Comparison of ENCODE assay signal across 28 cellular contexts in genomic region chr11:68694404-68695297, GRCh38. TPM values are rescaled to one million over a fixed set of nuclear protein-coding genes. Genes with fewer than 3 reads are reported as not detected.
A peak's percentile ranks its signal among the peaks of the same experiment; 100 is the strongest.
DNase-seq lines count a peak whose midpoint lies in the region; ATAC-seq and TF ChIP-seq lines count a peak whose summit lies in the region.
"Had no signal": no experiment of that assay in that cellular context is flagged by ENCODE, and none has a peak within 500 bp of the region (broad histone marks: within the 10 kb centered on the region; RNA-seq: fewer than 3 reads in every experiment).

No MANE protein-coding gene starts in this region.

- H3K27ac Mint-ChIP-seq in GM23338: peak overlapping the region; percentile 86
- peak overlapping the region; percentile 55 for H3K27ac Mint-ChIP-seq in endodermal cell

- H4K20me1 ChIP-seq in GM23338 (replicated peaks; ENCODE audit: insufficient read depth): no peaks in the 10 kb centered on the region

- H3K36me3 Mint-ChIP-seq in GM23338 (ENCODE audit: low read depth): peaks cover 25% of the 10 kb centered on the region
- H3K36me3 Mint-ChIP-seq in endodermal cell (ENCODE audit: low read depth): peaks cover 8% of the 10 kb centered on the region

- H3K27me3 ChIP-seq in GM23338 (ENCODE audit: insufficient read depth) (no peaks in the 10 kb centered on the region), endodermal cell (ENCODE audit: control insufficient read depth, insufficient read depth, low read length, poor library complexity, severe bottlenecking) (no peaks in the 10 kb centered on the region), iPS-20b (ENCODE audit: insufficient read depth, low read length) (no peaks in the 10 kb centered on the region), brain microvascular endothelial cell (replicated peaks) (peaks cover 16% of the 10 kb centered on the region)
- H3K27me3 ChIP-seq: BE2C had no signal

- TF ChIP-seq CTCF in GM23338 (conservative IDR thresholded peaks at IDR 0.05; ENCODE audit: low read depth in 2 of 2) (no peak), endodermal cell (conservative IDR thresholded peaks at IDR 0.05) (no peak), brain microvascular endothelial cell (IDR thresholded peaks at IDR 0.05; ENCODE audit: low read depth, low read length, missing control alignments) (no peak)

- H3K9me3 ChIP-seq in endodermal cell (ENCODE audit: control insufficient read depth, low read length) (peaks cover 13% of the 10 kb centered on the region), iPS-20b (ENCODE audit: insufficient read depth, low read depth, low read length) (no peaks in the 10 kb centered on the region; the same call in none of the 2 replicates)
- H3K9me3 ChIP-seq: BE2C had no signal

- in situ Hi-C loops in brain microvascular endothelial cell (cut with HindIII; ENCODE audit: low pct_ligation_motif_present, low sequenced_read_pairs): no loop called here

- H3K27ac ChIP-seq in GM23338 (ENCODE audit: low read depth): peak overlapping the region; percentile 73
- H3K27ac ChIP-seq in endodermal cell (ENCODE audit: low read depth, low read length): no peak overlapping the region
- no peak overlapping the region for H3K27ac ChIP-seq in iPS-20b (ENCODE audit: low read length)
- no peak overlapping the region for H3K27ac ChIP-seq in brain microvascular endothelial cell
- H3K27ac ChIP-seq: GM23248, KMS-11, RWPE1 had no signal

- H3K9ac ChIP-seq in endodermal cell (ENCODE audit: extremely low read depth, low read length, poor library complexity, severe bottlenecking) (no peak overlapping the region), iPS-20b (ENCODE audit: low read depth, low read length) (peak overlapping the region; percentile 54; the same call in 1 of the 2 replicates)
- H3K9ac ChIP-seq: GM23248, KMS-11 had no signal

- H3K4me1 Mint-ChIP-seq in GM23338 (peaks cover 47% of the 10 kb centered on the region), endodermal cell (peaks cover 19% of the 10 kb centered on the region)

- peak overlapping the region; percentile 1; the same call in 1 of the 2 replicates for H3K4me3 ChIP-seq in GM23338
- no peak overlapping the region for H3K4me3 ChIP-seq in endodermal cell (ENCODE audit: low read length)
- H3K4me3 ChIP-seq in iPS-20b (ENCODE audit: low read length): peak overlapping the region; percentile 60
- H3K4me3 ChIP-seq in brain microvascular endothelial cell (ENCODE audit: low read depth, low read length): no peak overlapping the region
- H3K4me3 ChIP-seq: GM23248 had no signal

- H2AFZ ChIP-seq in GM23338: no peak overlapping the region
- H2AFZ ChIP-seq: GM23248 had no signal

- H3K9me3 Mint-ChIP-seq in GM23338 (peaks cover 14% of the 10 kb centered on the region; the same call in 2 of the 3 replicates), endodermal cell (peaks cover 23% of the 10 kb centered on the region)

- H3K9me2 ChIP-seq in GM23338 (ENCODE audit: insufficient read depth): 0 out of 2 replicates have a peak, but pooled peaks cover under 1% of the 10 kb centered on the region

- H3K36me3 ChIP-seq in GM23338 (ENCODE audit: insufficient read depth): no peaks in the 10 kb centered on the region
- peaks cover 12% of the 10 kb centered on the region for H3K36me3 ChIP-seq in endodermal cell (ENCODE audit: control insufficient read depth, insufficient read depth, low read length)
- H3K36me3 ChIP-seq in iPS-20b (ENCODE audit: insufficient read depth, low read depth, low read length): peaks cover 4% of the 10 kb centered on the region
- H3K36me3 ChIP-seq in brain microvascular endothelial cell (replicated peaks): no peaks in the 10 kb centered on the region

- no peaks in the 10 kb centered on the region for H3K79me2 ChIP-seq in GM23338 (replicated peaks; ENCODE audit: insufficient read depth)

- peak overlapping the region; percentile 35 for H3K4me3 Mint-ChIP-seq in GM23338
- no peak overlapping the region for H3K4me3 Mint-ChIP-seq in endodermal cell
- H3K4me3 Mint-ChIP-seq: IgD-negative memory B cell had no signal

- DNase-seq in GM23338 (ENCODE audit: low spot score) (peak; percentile 80), MV-4-11 (lab: John Stamatoyannopoulos, UW) (peak; percentile 16), endodermal cell (peak; percentile 74), brain microvascular endothelial cell (no peak), DMS 273 treated with DMSO at 0.1 percent for 48 hours (lab: John Stamatoyannopoulos, UW) (no peak), COLO668 (lab: John Stamatoyannopoulos, UW; ENCODE audit: unreplicated experiment) (no peak)
- DNase-seq in stimulated activated naive CD8-positive, alpha-beta T cell treated with anti-CD3 and anti-CD28 coated beads, Interleukin-15, Interleukin-2, amounts not matched to agents 100 U/mL and 50 U/mL, for 24 hours: no peak
- DNase-seq: 8988T, ACHN, BE2C, DMS53, GM23248, MM.1S, NCI-H1048, NCI-H1417, NCI-H1694, NCI-H2029 treated with DMSO at 0.1 percent for 48 hours, NCI-H446 treated with DMSO at 0.1 percent for 48 hours, NCI-H526, NCI-H82, SHP77 had no signal

- peak; percentile 91 for ATAC-seq in GM23338
- ATAC-seq in stimulated activated naive CD8-positive, alpha-beta T cell treated with anti-CD3 and anti-CD28 coated beads, Interleukin-15, Interleukin-2, amounts not matched to agents 100 U/mL and 50 U/mL, for 24 hours: no peak
- ATAC-seq: HCT116 had no signal

- H3K4me1 ChIP-seq in GM23338 (ENCODE audit: insufficient read depth) (peaks cover 18% of the 10 kb centered on the region), endodermal cell (ENCODE audit: control insufficient read depth, insufficient read depth, low read length) (no peaks in the 10 kb centered on the region), iPS-20b (ENCODE audit: insufficient read depth, low read length) (peaks cover 34% of the 10 kb centered on the region)

- 84 to 88% methylated on average over 4 to 5 of the region's 5 CpGs for WGBS in endodermal cell (ENCODE audit: insufficient coverage in 1 of 2, insufficient read length in 1 of 2), 2 experiments

- H3K4me2 ChIP-seq in GM23338: peak overlapping the region; percentile 12
- H3K4me2 ChIP-seq: KMS-11 had no signal

- H3K27me3 Mint-ChIP-seq in GM23338 (ENCODE audit: insufficient read depth, low read depth, poor library complexity): peaks cover 15% of the 10 kb centered on the region
- no peaks in the 10 kb centered on the region for H3K27me3 Mint-ChIP-seq in endodermal cell (ENCODE audit: insufficient read depth)

- peaks cover 13% of the 10 kb centered on the region for H3F3A ChIP-seq in GM23338 (replicated peaks; ENCODE audit: low read depth)

TF ChIP-seq in GM23338, 12 proteins besides CTCF, POLR2A, EP300 and RAD21 (continues in another document):
- TF ChIP-seq ZNF331 (CRISPR knock-in tag; IDR thresholded peaks at IDR 0.05; ENCODE audit: low read depth) (no peak), NANOG (IDR thresholded peaks at IDR 0.05; ENCODE audit: borderline replicate concordance) (no peak), JUNB (IDR thresholded peaks at IDR 0.05; ENCODE audit: unreplicated experiment) (no peak), ETS1 (IDR thresholded peaks at IDR 0.05) (no peak), REST (IDR thresholded peaks at IDR 0.05; ENCODE audit: unreplicated experiment) (no peak), STAT1 (IDR thresholded peaks at IDR 0.05; ENCODE audit: unreplicated experiment) (no peak)

RNA-seq across cellular contexts. Expression of gene GAL, which starts 10.3 kb away (rescaled TPM):
- total RNA-seq in GM23338 (2014; rRNA removed; shearing (Covaris generic)): 80.9 and 82.8 TPM in 2 replicates
- polyA plus RNA-seq in GM23338 (2016; fragmentation: Nextera tagmentation; extraction: Ambion mirVana): 691 and 693 TPM in 2 replicates
- total RNA-seq in endodermal cell: 100 to 1,000 TPM in 1 of 2 donors, 10 to 100 TPM in 1; 98.9 to 166 TPM
- 67.5 TPM for polyA plus RNA-seq in endodermal cell (2013, experiment 1 of 2)
- 57.8 TPM for polyA plus RNA-seq in endodermal cell (2013, experiment 2 of 2)
- total RNA-seq: G401, HT1080 had no signal
- polyA plus RNA-seq: IgD-negative memory B cell had no signal

RNA-seq across cellular contexts. Expression of gene TESMIN, which starts 56.7 kb away (rescaled TPM):
- total RNA-seq in GM23338 (2014; rRNA removed; shearing (Covaris generic)): 58.2 and 64.6 TPM in 2 replicates
- 54.5 and 54.9 TPM in 2 replicates for polyA plus RNA-seq in GM23338 (2016; fragmentation: Nextera tagmentation; extraction: Ambion mirVana)
- 10 to 100 TPM; 53.7 to 68.8 TPM for total RNA-seq in endodermal cell
- 15.3 TPM for polyA plus RNA-seq in endodermal cell (2013, experiment 1 of 2)
- 17.6 TPM for polyA plus RNA-seq in endodermal cell (2013, experiment 2 of 2)
- total RNA-seq: GM23248 had no signal

Comparison
In these comparisons a context has a peak if more than half of its experiments do, and no peak if none do; other contexts are left out.
1. DNase-seq: peak in GM23338 (single experiment), MV-4-11 (single experiment) and endodermal cell (single experiment); none in stimulated activated naive CD8-positive, alpha-beta T cell treated with anti-CD3 and anti-CD28 coated beads, Interleukin-15, Interleukin-2, amounts not matched to agents 100 U/mL and 50 U/mL, for 24 hours (single experiment), brain microvascular endothelial cell (single experiment), DMS 273 treated with DMSO at 0.1 percent for 48 hours (single experiment) and COLO668 (single experiment).
2. H3K4me3 ChIP-seq: peak in GM23338 (single experiment) and iPS-20b (single experiment); none in endodermal cell (single experiment) and brain microvascular endothelial cell (single experiment).